Comparison of ENCODE assay signal across 1 cellular context in genomic region chr15:63121382-63122001, GRCh38.
TF ChIP-seq lines count a peak whose summit lies in the region.

Gene LACTB (plus strand): TSS chr15:63121861. CDS start chr15:63121872, 11 bp downstream.

TF ChIP-seq in K562, 482 proteins besides CTCF, POLR2A, EP300 and RAD21 (continued from another document and continues in another):
- TF ChIP-seq E2F5 (CRISPR knock-in tag; IDR thresholded peaks at IDR 0.05) (no peak), ZNF282 (CRISPR knock-in tag; IDR thresholded peaks at IDR 0.05) (no peak), NKRF (IDR thresholded peaks at IDR 0.05; ENCODE audit: borderline replicate concordance) (0 out of 2 replicates have a peak, but pooled peaks have one; percentile 44), SMAD3 (CRISPR knock-in tag; conservative IDR thresholded peaks at IDR 0.05) (no peak), HOMEZ (CRISPR knock-in tag; IDR thresholded peaks at IDR 0.05) (no peak), ARHGAP35 (IDR thresholded peaks at IDR 0.05; ENCODE audit: partially characterized antibody) (no peak), ZNF589 (CRISPR knock-in tag; IDR thresholded peaks at IDR 0.05; ENCODE audit: low read depth) (no peak), ZNF766 (CRISPR knock-in tag; conservative IDR thresholded peaks at IDR 0.05) (peak; percentile 35; the same call in 1 of the 2 replicates), MYNN (IDR thresholded peaks at IDR 0.05) (no peak), MYNN (CRISPR knock-in tag; IDR thresholded peaks at IDR 0.05) (no peak), ZNF668 (CRISPR knock-in tag; IDR thresholded peaks at IDR 0.05) (no peak), MLLT1 (IDR thresholded peaks at IDR 0.05) (peak in 1 of 2 experiments; percentile 100; a peak in 2 of 4 replicates), ZNF740 (CRISPR knock-in tag; IDR thresholded peaks at IDR 0.05) (no peak), ZNF740 (tag; IDR thresholded peaks at IDR 0.05) (no peak), ZNF785 (CRISPR knock-in tag; IDR thresholded peaks at IDR 0.05) (no peak), CREB1 (IDR thresholded peaks at IDR 0.05) (no peak), CREB1 (CRISPR knock-in tag; IDR thresholded peaks at IDR 0.05) (0 out of 2 replicates have a peak, but pooled peaks have one; percentile 8), ARNT (IDR thresholded peaks at IDR 0.05) (peak in 1 of 2 experiments; percentile 76; a peak in 1 of 4 replicates), BDP1 (IDR thresholded peaks at IDR 0.05; ENCODE audit: insufficient read depth, insufficient read length) (no peak), MTA2 (IDR thresholded peaks at IDR 0.05; ENCODE audit: low read depth) (no peak), ZNF408 (CRISPR knock-in tag; IDR thresholded peaks at IDR 0.05; ENCODE audit: low read depth) (no peak), NFRKB (IDR thresholded peaks at IDR 0.05; ENCODE audit: low read depth) (peak; percentile 79; the same call in 1 of the 2 replicates), PTTG1 (tag; IDR thresholded peaks at IDR 0.05; ENCODE audit: low read depth) (no peak), TAF15 (IDR thresholded peaks at IDR 0.05; ENCODE audit: low read depth, low read length) (no peak), HLTF (IDR thresholded peaks at IDR 0.05) (peak; percentile 83; the same call in 1 of the 2 replicates), TRIM25 (IDR thresholded peaks at IDR 0.05; ENCODE audit: borderline replicate concordance) (no peak), ZNF274 (IDR thresholded peaks at IDR 0.05; ENCODE audit: borderline replicate concordance, low read depth, low read length) (no peak), ZNF277 (CRISPR knock-in tag; IDR thresholded peaks at IDR 0.05; ENCODE audit: borderline replicate concordance) (no peak), TFAP4 (CRISPR knock-in tag; IDR thresholded peaks at IDR 0.05; ENCODE audit: borderline replicate concordance) (peak; percentile 23), CBFA2T3 (IDR thresholded peaks at IDR 0.05) (no peak), IRF2 (CRISPR knock-in tag; IDR thresholded peaks at IDR 0.05) (no peak), NEUROD1 (IDR thresholded peaks at IDR 0.05; ENCODE audit: borderline replicate concordance, low read depth, low read length, partially characterized antibody) (peak; percentile 16), BRF2 (IDR thresholded peaks at IDR 0.05; ENCODE audit: borderline replicate concordance, insufficient read depth, insufficient read length) (no peak), NR1H2 (CRISPR knock-in tag; IDR thresholded peaks at IDR 0.05) (no peak), GTF2B (IDR thresholded peaks at IDR 0.05; ENCODE audit: extremely low read depth, insufficient read length) (no peak), DIDO1 (tag; IDR thresholded peaks at IDR 0.05; ENCODE audit: low read depth) (no peak), ZNF57 (CRISPR knock-in tag; IDR thresholded peaks at IDR 0.05) (no peak), HDGF (IDR thresholded peaks at IDR 0.05) (peak; percentile 78; the same call in 1 of the 2 replicates), ZNF146 (CRISPR knock-in tag; IDR thresholded peaks at IDR 0.05; ENCODE audit: unreplicated experiment) (no peak), PCBP1 (IDR thresholded peaks at IDR 0.05; ENCODE audit: low read depth, low read length, poor library complexity, severe bottlenecking) (no peak), ZNF239 (CRISPR knock-in tag; IDR thresholded peaks at IDR 0.05) (no peak), ZNF77 (CRISPR knock-in tag; IDR thresholded peaks at IDR 0.05) (no peak), PTRF (tag; IDR thresholded peaks at IDR 0.05) (no peak), RB1 (IDR thresholded peaks at IDR 0.05; ENCODE audit: low read depth) (no peak; the same call in 1 of the 2 replicates), IRF1 (CRISPR knock-in tag; IDR thresholded peaks at IDR 0.05; ENCODE audit: borderline replicate concordance) (no peak), SLC30A9 (CRISPR knock-in tag; IDR thresholded peaks at IDR 0.05) (no peak), NUFIP1 (IDR thresholded peaks at IDR 0.05; ENCODE audit: partially characterized antibody) (no peak), EP400 (IDR thresholded peaks at IDR 0.05) (no peak), CBFB (CRISPR knock-in tag; IDR thresholded peaks at IDR 0.05) (no peak), RBM39 (optimal IDR thresholded peaks at IDR 0.05; ENCODE audit: low read depth, low read length) (peak; percentile 83), GATA2 (CRISPR knock-in tag; IDR thresholded peaks at IDR 0.05) (no peak), MAX (CRISPR knock-in tag; IDR thresholded peaks at IDR 0.05) (no peak), FOXK2 (conservative IDR thresholded peaks at IDR 0.05 in 1 of 2, IDR thresholded peaks at IDR 0.05 in 1 of 2; ENCODE audit: low read depth in 2 of 2) (peak; percentile 60 to 91), RBM25 (IDR thresholded peaks at IDR 0.05; ENCODE audit: low read depth, low read length, severe bottlenecking) (no peak), TFAM (CRISPR knock-in tag; conservative IDR thresholded peaks at IDR 0.05) (no peak), ELF4 (CRISPR knock-in tag; IDR thresholded peaks at IDR 0.05) (no peak), PURB (CRISPR knock-in tag; IDR thresholded peaks at IDR 0.05; ENCODE audit: low read depth) (no peak), ZZZ3 (IDR thresholded peaks at IDR 0.05) (no peak), ZBED1 (IDR thresholded peaks at IDR 0.05) (no peak), PHF8 (IDR thresholded peaks at IDR 0.05; ENCODE audit: borderline replicate concordance, low read length) (peak; percentile 72; the same call in 1 of the 2 replicates), LCOR (CRISPR knock-in tag; IDR thresholded peaks at IDR 0.05) (no peak), STAG1 (CRISPR knock-in tag; IDR thresholded peaks at IDR 0.05; ENCODE audit: borderline replicate concordance) (no peak)
